ENCODE assay signal across 1 cellular context in the genomic region with DNA sequence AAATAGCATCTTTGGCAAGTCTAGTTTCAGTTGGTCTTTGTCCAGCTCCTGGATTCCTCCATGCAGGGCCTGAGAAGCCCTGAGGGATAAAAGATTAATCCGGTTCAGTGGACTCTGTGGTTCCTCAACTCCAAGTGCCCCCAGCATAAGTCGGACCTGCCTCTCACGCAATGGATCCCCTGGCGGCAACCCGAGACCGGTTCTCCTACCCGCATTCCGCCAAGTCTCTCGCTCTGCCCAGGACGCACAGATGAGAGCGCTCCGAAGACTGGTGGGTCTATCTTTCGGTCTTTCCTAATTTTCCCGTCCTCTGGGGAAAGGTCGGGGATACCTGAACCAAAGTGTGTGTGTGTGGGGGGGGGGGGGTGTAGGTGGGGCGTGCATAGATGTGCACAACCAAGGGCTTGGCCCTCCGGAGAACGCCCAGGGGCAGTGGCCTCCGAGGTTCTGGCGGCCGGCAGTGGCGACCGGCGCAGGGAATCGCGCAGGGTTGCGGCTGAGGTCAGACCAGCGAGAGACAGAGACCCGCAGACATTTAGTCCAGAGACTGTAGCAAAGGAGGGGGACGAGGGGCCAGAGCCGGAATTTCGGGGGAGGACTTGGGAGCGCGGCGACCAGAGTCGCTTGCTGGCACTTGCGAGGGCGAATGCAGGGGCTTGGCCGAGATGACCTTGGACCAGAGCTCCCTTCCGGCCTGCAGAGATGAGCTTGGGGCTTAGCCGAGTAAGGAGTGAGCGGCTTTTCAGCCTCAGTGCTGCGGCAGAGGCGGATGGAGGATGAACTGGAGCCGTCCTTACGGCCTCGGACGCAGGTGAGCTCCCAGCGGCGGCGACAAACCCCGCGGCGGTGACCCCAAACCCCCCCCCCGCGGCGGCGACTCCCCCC.
TF ChIP-seq lines count a peak whose summit lies in the region.

No MANE protein-coding gene starts in this region.

TF ChIP-seq in HepG2, 621 proteins besides CTCF, POLR2A, EP300 and RAD21 (continued from another document and continues in another):
- TF ChIP-seq HNF1A (IDR thresholded peaks at IDR 0.05; ENCODE audit: low read depth) (no peak), HNF1A (CRISPR knock-in tag; IDR thresholded peaks at IDR 0.05; ENCODE audit: borderline replicate concordance) (0 out of 2 replicates have a peak, but pooled peaks have one; percentile 40), DMAP1 (CRISPR knock-in tag; IDR thresholded peaks at IDR 0.05) (peak; percentile 61; the same call in 1 of the 2 replicates), ZNF124 (CRISPR knock-in tag; IDR thresholded peaks at IDR 0.05) (no peak; the same call in 1 of the 2 replicates), ZBTB42 (CRISPR knock-in tag; IDR thresholded peaks at IDR 0.05) (0 out of 2 replicates have a peak, but pooled peaks have one; percentile 52), ZNF891 (CRISPR knock-in tag; IDR thresholded peaks at IDR 0.05) (peak; percentile 56), ZNF879 (CRISPR knock-in tag; IDR thresholded peaks at IDR 0.05) (0 out of 2 replicates have a peak, but pooled peaks have one; percentile 71), MTA1 (CRISPR knock-in tag; IDR thresholded peaks at IDR 0.05; ENCODE audit: borderline replicate concordance) (peak; percentile 52; the same call in 1 of the 2 replicates), SALL1 (CRISPR knock-in tag; IDR thresholded peaks at IDR 0.05) (peak; percentile 6; the same call in 1 of the 2 replicates), ZNF788 (CRISPR knock-in tag; IDR thresholded peaks at IDR 0.05; ENCODE audit: borderline replicate concordance) (0 out of 2 replicates have a peak, but pooled peaks have one; percentile 44), ZNF350 (CRISPR knock-in tag; IDR thresholded peaks at IDR 0.05; ENCODE audit: borderline replicate concordance, low read depth) (peak; percentile 13; the same call in 1 of the 2 replicates), ZFYVE20 (CRISPR knock-in tag; IDR thresholded peaks at IDR 0.05; ENCODE audit: borderline replicate concordance, low read depth) (no peak), SPEN (CRISPR knock-in tag; IDR thresholded peaks at IDR 0.05; ENCODE audit: low read depth) (0 out of 2 replicates have a peak, but pooled peaks have one; percentile 31), HMG20B (CRISPR knock-in tag; conservative IDR thresholded peaks at IDR 0.05) (no peak), ZFY (CRISPR knock-in tag; IDR thresholded peaks at IDR 0.05) (peak; percentile 63), TOPORS (CRISPR knock-in tag; IDR thresholded peaks at IDR 0.05) (0 out of 2 replicates have a peak, but pooled peaks have one; percentile 1), U2AF2 (IDR thresholded peaks at IDR 0.05; ENCODE audit: low read depth, low read length) (no peak), ZSCAN31 (CRISPR knock-in tag; IDR thresholded peaks at IDR 0.05; ENCODE audit: low read depth) (0 out of 2 replicates have a peak, but pooled peaks have one; percentile 19), ZNF431 (CRISPR knock-in tag; IDR thresholded peaks at IDR 0.05; ENCODE audit: borderline replicate concordance, low read depth) (no peak), ZNF138 (CRISPR knock-in tag; IDR thresholded peaks at IDR 0.05; ENCODE audit: low read depth) (0 out of 2 replicates have a peak, but pooled peaks have one; percentile 47), ZNF703 (CRISPR knock-in tag; IDR thresholded peaks at IDR 0.05; ENCODE audit: borderline replicate concordance) (0 out of 2 replicates have a peak, but pooled peaks have one; percentile 47), ARID2 (CRISPR knock-in tag; IDR thresholded peaks at IDR 0.05; ENCODE audit: borderline replicate concordance) (peak; percentile 89; the same call in 1 of the 2 replicates), GABPB1 (CRISPR knock-in tag; IDR thresholded peaks at IDR 0.05) (peak; percentile 78; the same call in 1 of the 2 replicates), ZNF552 (CRISPR knock-in tag; IDR thresholded peaks at IDR 0.05; ENCODE audit: borderline replicate concordance) (no peak), BCL6 (CRISPR knock-in tag; IDR thresholded peaks at IDR 0.05) (peak; percentile 21; the same call in 1 of the 2 replicates), ZNF225 (CRISPR knock-in tag; IDR thresholded peaks at IDR 0.05) (peak; percentile 76; the same call in 1 of the 2 replicates), ZFP91 (CRISPR knock-in tag; IDR thresholded peaks at IDR 0.05; ENCODE audit: borderline replicate concordance) (no peak), ZMAT3 (CRISPR knock-in tag; conservative IDR thresholded peaks at IDR 0.05) (peak; percentile 70; the same call in 1 of the 2 replicates)
- TF ChIP-seq, protein P1, sequence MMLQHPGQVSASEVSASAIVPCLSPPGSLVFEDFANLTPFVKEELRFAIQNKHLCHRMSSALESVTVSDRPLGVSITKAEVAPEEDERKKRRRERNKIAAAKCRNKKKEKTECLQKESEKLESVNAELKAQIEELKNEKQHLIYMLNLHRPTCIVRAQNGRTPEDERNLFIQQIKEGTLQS (CRISPR knock-in tag; IDR thresholded peaks at IDR 0.05): no peak
- TF ChIP-seq, protein P2, sequence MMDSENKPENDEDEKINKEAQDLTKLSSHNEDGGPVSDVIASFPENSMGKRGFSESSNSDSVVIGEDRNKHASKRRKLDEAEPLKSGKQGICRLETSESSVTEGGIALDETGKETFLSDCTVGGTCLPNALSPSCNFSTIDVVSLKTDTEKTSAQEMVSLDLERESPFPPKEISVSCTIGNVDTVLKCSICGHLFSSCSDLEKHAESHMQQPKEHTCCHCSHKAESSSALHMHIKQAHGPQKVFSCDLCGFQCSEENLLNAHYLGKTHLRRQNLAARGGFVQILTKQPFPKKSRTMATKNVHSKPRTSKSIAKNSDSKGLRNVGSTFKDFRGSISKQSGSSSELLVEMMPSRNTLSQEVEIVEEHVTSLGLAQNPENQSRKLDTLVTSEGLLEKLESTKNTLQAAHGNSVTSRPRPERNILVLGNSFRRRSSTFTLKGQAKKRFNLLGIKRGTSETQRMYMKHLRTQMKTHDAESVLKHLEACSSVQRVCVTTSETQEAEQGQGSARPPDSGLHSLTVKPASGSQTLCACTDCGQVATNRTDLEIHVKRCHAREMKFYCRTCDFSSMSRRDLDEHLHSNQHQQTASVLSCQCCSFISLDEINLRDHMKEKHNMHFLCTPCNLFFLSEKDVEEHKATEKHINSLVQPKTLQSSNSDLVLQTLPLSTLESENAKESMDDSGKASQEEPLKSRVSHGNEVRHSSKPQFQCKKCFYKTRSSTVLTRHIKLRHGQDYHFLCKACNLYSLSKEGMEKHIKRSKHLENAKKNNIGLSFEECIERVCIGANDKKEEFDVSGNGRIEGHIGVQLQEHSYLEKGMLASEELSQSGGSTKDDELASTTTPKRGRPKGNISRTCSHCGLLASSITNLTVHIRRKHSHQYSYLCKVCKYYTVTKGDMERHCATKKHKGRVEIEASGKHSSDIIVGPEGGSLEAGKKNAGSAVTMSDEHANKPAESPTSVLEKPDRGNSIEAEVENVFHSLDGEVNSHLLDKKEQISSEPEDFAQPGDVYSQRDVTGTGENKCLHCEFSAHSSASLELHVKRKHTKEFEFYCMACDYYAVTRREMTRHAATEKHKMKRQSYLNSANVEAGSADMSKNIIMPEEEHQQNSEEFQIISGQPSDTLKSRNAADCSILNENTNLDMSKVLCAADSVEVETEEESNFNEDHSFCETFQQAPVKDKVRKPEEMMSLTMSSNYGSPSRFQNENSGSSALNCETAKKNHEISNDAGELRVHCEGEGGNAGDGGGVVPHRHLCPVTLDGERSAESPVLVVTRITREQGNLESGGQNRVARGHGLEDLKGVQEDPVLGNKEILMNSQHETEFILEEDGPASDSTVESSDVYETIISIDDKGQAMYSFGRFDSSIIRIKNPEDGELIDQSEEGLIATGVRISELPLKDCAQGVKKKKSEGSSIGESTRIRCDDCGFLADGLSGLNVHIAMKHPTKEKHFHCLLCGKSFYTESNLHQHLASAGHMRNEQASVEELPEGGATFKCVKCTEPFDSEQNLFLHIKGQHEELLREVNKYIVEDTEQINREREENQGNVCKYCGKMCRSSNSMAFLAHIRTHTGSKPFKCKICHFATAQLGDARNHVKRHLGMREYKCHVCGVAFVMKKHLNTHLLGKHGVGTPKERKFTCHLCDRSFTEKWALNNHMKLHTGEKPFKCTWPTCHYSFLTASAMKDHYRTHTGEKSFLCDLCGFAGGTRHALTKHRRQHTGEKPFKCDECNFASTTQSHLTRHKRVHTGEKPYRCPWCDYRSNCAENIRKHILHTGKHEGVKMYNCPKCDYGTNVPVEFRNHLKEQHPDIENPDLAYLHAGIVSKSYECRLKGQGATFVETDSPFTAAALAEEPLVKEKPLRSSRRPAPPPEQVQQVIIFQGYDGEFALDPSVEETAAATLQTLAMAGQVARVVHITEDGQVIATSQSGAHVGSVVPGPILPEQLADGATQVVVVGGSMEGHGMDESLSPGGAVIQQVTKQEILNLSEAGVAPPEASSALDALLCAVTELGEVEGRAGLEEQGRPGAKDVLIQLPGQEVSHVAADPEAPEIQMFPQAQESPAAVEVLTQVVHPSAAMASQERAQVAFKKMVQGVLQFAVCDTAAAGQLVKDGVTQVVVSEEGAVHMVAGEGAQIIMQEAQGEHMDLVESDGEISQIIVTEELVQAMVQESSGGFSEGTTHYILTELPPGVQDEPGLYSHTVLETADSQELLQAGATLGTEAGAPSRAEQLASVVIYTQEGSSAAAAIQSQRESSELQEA (CRISPR knock-in tag; IDR thresholded peaks at IDR 0.05; ENCODE audit: not compliant biosample characterization): peak; percentile 8
- TF ChIP-seq, protein P3, sequence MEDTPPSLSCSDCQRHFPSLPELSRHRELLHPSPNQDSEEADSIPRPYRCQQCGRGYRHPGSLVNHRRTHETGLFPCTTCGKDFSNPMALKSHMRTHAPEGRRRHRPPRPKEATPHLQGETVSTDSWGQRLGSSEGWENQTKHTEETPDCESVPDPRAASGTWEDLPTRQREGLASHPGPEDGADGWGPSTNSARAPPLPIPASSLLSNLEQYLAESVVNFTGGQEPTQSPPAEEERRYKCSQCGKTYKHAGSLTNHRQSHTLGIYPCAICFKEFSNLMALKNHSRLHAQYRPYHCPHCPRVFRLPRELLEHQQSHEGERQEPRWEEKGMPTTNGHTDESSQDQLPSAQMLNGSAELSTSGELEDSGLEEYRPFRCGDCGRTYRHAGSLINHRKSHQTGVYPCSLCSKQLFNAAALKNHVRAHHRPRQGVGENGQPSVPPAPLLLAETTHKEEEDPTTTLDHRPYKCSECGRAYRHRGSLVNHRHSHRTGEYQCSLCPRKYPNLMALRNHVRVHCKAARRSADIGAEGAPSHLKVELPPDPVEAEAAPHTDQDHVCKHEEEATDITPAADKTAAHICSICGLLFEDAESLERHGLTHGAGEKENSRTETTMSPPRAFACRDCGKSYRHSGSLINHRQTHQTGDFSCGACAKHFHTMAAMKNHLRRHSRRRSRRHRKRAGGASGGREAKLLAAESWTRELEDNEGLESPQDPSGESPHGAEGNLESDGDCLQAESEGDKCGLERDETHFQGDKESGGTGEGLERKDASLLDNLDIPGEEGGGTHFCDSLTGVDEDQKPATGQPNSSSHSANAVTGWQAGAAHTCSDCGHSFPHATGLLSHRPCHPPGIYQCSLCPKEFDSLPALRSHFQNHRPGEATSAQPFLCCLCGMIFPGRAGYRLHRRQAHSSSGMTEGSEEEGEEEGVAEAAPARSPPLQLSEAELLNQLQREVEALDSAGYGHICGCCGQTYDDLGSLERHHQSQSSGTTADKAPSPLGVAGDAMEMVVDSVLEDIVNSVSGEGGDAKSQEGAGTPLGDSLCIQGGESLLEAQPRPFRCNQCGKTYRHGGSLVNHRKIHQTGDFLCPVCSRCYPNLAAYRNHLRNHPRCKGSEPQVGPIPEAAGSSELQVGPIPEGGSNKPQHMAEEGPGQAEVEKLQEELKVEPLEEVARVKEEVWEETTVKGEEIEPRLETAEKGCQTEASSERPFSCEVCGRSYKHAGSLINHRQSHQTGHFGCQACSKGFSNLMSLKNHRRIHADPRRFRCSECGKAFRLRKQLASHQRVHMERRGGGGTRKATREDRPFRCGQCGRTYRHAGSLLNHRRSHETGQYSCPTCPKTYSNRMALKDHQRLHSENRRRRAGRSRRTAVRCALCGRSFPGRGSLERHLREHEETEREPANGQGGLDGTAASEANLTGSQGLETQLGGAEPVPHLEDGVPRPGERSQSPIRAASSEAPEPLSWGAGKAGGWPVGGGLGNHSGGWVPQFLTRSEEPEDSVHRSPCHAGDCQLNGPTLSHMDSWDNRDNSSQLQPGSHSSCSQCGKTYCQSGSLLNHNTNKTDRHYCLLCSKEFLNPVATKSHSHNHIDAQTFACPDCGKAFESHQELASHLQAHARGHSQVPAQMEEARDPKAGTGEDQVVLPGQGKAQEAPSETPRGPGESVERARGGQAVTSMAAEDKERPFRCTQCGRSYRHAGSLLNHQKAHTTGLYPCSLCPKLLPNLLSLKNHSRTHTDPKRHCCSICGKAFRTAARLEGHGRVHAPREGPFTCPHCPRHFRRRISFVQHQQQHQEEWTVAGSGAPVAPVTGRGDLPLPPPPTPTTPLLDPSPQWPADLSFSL (CRISPR knock-in tag; IDR thresholded peaks at IDR 0.05): peak; percentile 22; the same call in 1 of the 2 replicates
